In the genomic region with DNA sequence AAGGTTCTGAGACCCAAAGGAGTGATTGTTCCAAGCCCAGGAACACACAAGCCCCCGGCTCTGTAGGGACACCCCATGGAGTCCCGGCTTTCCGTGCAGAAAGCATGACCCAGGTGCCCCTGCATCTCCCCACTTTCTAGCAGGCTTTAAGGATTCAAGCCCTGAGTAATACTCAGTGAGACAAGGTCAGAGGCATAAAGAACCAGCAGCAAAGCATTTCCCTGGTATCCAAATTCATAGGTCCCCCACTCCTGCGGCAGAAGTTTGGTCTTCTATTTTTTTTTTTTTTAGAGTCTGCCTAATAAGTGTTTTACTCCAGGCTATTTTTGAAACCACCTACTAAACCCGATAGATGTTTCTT, we compare ENCODE assay signal across 12 cellular contexts. TPM values are rescaled to one million over a fixed set of nuclear protein-coding genes. Genes with fewer than 3 reads are reported as not detected.
DNase-seq lines count a peak whose midpoint lies in the region; ATAC-seq and TF ChIP-seq lines count a peak whose summit lies in the region.
"Had no signal": no experiment of that assay in that cellular context is flagged by ENCODE, and none has a peak within 500 bp of the region (broad histone marks: within the 10 kb centered on the region; RNA-seq: fewer than 3 reads in every experiment).

No MANE protein-coding gene starts in this region.

- H3K9me3 ChIP-seq in adrenal gland (replicated peaks in 1 of 3) = no peaks in the 10 kb centered on the region
- H3K9me3 ChIP-seq in right atrium auricular region = no peaks in the 10 kb centered on the region
- no peaks in the 10 kb centered on the region for H3K9me3 ChIP-seq in sigmoid colon

- 12 to 21% (median 18%) methylated on average over 2 to 5 of the region's 5 CpGs for WGBS in adrenal gland, 4 donors
- 46 to 73% methylated on average over 5 of the region's 5 CpGs for WGBS in sigmoid colon, 2 donors

- CTCF ChIA-PET in BJ (lab: Yijun Ruan, JAX) = interaction anchor here (0.7 kb wide), 1 partner anchor 17 kb away, joined by 3 read pairs; no protein-coding TSS in a partner anchor

- DNase-seq in BJ (ENCODE audit: low read depth) = no peak
- DNase-seq in adrenal gland = no peak
- no peak for DNase-seq in right atrium auricular region (ENCODE audit: low spot score)
- no peak for DNase-seq in sigmoid colon
- DNase-seq in central memory CD4-positive, alpha-beta T cell = no peak
- no peak for DNase-seq in LoVo (ENCODE audit: low spot score)
- DNase-seq: activated naive CD4-positive, alpha-beta T cell; CD4-positive, alpha-beta memory T cell; RPMI8226 had no signal

- TF ChIP-seq POLR2A in adrenal gland (IDR thresholded peaks at IDR 0.05) = no peak
- no peak for TF ChIP-seq POLR2A in sigmoid colon (IDR thresholded peaks at IDR 0.05)

- POLR2A ChIA-PET in BJ (lab: Charles Lee) = no interaction called here

- H3K27me3 ChIP-seq in BJ (ENCODE audit: control insufficient read depth, insufficient read depth, low read length) (no peaks in the 10 kb centered on the region), adrenal gland (no peaks in the 10 kb centered on the region), right atrium auricular region (no peaks in the 10 kb centered on the region), sigmoid colon (no peaks in the 10 kb centered on the region)

- no peak for TF ChIP-seq EP300 in sigmoid colon (IDR thresholded peaks at IDR 0.05)

- intact Hi-C loops in adrenal gland (cut with DNase I) (no loop called here), sigmoid colon (cut with DNase I) (no loop called here)

- TF ChIP-seq CTCF in BJ (IDR thresholded peaks at IDR 0.05; ENCODE audit: insufficient read depth, low read depth, low read length) = no peak
- no peak for TF ChIP-seq CTCF in adrenal gland (IDR thresholded peaks at IDR 0.05)
- no peak for TF ChIP-seq CTCF in right atrium auricular region (IDR thresholded peaks at IDR 0.05)
- no peak for TF ChIP-seq CTCF in sigmoid colon (IDR thresholded peaks at IDR 0.05)

- peak overlapping the region; percentile 1; the same call in 1 of the 2 replicates for H3K4me3 ChIP-seq in BJ (ENCODE audit: low read depth, low read length)
- H3K4me3 ChIP-seq in adrenal gland = peak overlapping the region in 2 of 4 donors; percentile 15 to 50
- peak overlapping the region; percentile 10 to 36 for H3K4me3 ChIP-seq in right atrium auricular region
- peak overlapping the region in 2 of 4 donors; percentile 14 to 23 for H3K4me3 ChIP-seq in sigmoid colon

- H3K27ac ChIP-seq in adrenal gland (peak overlapping the region in 3 of 5 donors; percentile 45 to 65 (median 58)), right atrium auricular region (peak overlapping the region; percentile 44 to 66), sigmoid colon (peak overlapping the region; percentile 42 to 96 (median 60))

- ATAC-seq in HG03378 (IDR thresholded peaks at IDR 0.05; ENCODE audit: unreplicated experiment) (no peak), HG03571 (IDR thresholded peaks at IDR 0.05; ENCODE audit: unreplicated experiment) (no peak)
- ATAC-seq: activated CD4-positive, CD25-positive, alpha-beta regulatory T cell treated with anti-CD3 and anti-CD28 coated beads, Interleukin-2, amount 50 U/mL, for 24 hours had no signal

- H3K4me1 ChIP-seq in adrenal gland (replicated peaks in 1 of 2) (peaks cover 11 to 58% of the 10 kb centered on the region in 2 donors), right atrium auricular region (peaks cover 0 to 63% of the 10 kb centered on the region in 2 donors), sigmoid colon (peaks cover 0 to 82% (median 63%) of the 10 kb centered on the region in 4 donors)

- H3K36me3 ChIP-seq in BJ (ENCODE audit: control insufficient read depth, insufficient read depth, low read length) = peaks cover 3% of the 10 kb centered on the region
- no peaks in the 10 kb centered on the region for H3K36me3 ChIP-seq in adrenal gland (replicated peaks in 1 of 2)
- no peaks in the 10 kb centered on the region for H3K36me3 ChIP-seq in right atrium auricular region
- H3K36me3 ChIP-seq in sigmoid colon = no peaks in the 10 kb centered on the region

RNA-seq across cellular contexts. Expression of a gene that starts 16.3 kb away (rescaled TPM):
- 19.3 and 23.9 TPM in 2 replicates for polyA plus RNA-seq in BJ (2011; rRNA removed)
- polyA minus RNA-seq in BJ (2011; rRNA and poly(A)+ RNA removed) = 29.9 and 37.0 TPM in 2 replicates
- total RNA-seq in adrenal gland = 10 to 100 TPM; 10.2 to 25.0 (median 18.0) TPM
- 10 to 100 TPM in 1 of 3 donors, 1 to 10 TPM in 2; 6.8 to 10.1 (median 7.7) TPM for polyA plus RNA-seq in adrenal gland
- total RNA-seq in right atrium auricular region = 10 to 100 TPM; 14.5 to 19.4 TPM
- total RNA-seq in sigmoid colon = 10 to 100 TPM; 23.0 to 29.4 (median 27.9) TPM
- 1 to 10 TPM; 7.8 to 9.8 (median 8.8) TPM for polyA plus RNA-seq in sigmoid colon

RNA-seq across cellular contexts. Expression of a gene that starts 18.0 kb away (rescaled TPM):
- 63.0 and 70.3 TPM in 2 replicates for polyA plus RNA-seq in BJ (2011; rRNA removed)
- 58.4 and 99.1 TPM in 2 replicates for polyA minus RNA-seq in BJ (2011; rRNA and poly(A)+ RNA removed)
- 10 to 100 TPM in 7 of 8 donors, 1 to 10 TPM in 1; 8.8 to 40.2 (median 24.1) TPM for total RNA-seq in adrenal gland
- 10 to 100 TPM in 1 of 3 donors, 1 to 10 TPM in 2; 9.6 to 16.3 (median 9.9) TPM for polyA plus RNA-seq in adrenal gland
- total RNA-seq in right atrium auricular region = 10 to 100 TPM; 16.7 to 33.9 TPM
- 10 to 100 TPM; 24.3 to 33.8 (median 25.4) TPM for total RNA-seq in sigmoid colon
- polyA plus RNA-seq in sigmoid colon = 10 to 100 TPM; 22.7 to 31.8 (median 29.4) TPM
